ENCODE assay signal across 23 cellular contexts in genomic region chr17:4955091-4955490, GRCh38.
"Had no signal": no experiment of that assay in that cellular context is flagged by ENCODE, and none has a peak within 500 bp of the region (broad histone marks: within the 10 kb centered on the region; RNA-seq: fewer than 3 reads in every experiment).

No MANE protein-coding gene starts in this region.

- H3K36me3 Mint-ChIP-seq: IgD-negative memory B cell had no signal

- H3K9me3 Mint-ChIP-seq: IgD-negative memory B cell had no signal

- ATAC-seq: K562 had no signal

- H3K27me3 ChIP-seq: SJSA1 had no signal

- H3K9ac ChIP-seq: KMS-11 had no signal

- H3K27ac ChIP-seq: KMS-11, SJSA1, SK-N-MC had no signal

- DNase-seq: Kasumi-1, MM.1S, NCI-H1092 treated with DMSO at 0.1 percent for 48 hours, NCI-H1436, NCI-H187, NCI-H2029, NCI-H2081 treated with DMSO at 0.1 percent for 48 hours, NCI-H2171, NCI-H226, NCI-H446, NCI-H510A, NCI-H524 treated with DMSO at 0.1 percent for 48 hours, NCI-H69, NCI-H774, Right ventricle myocardium superior, RPMI8226, SIG-M5 had no signal

- FAIRE-seq: K562, RCC 7860 had no signal

- H3K9me3 ChIP-seq: SJSA1 had no signal

- H3K4me2 ChIP-seq: KMS-11 had no signal

- H3K27me3 Mint-ChIP-seq: IgD-negative memory B cell had no signal

- H3K27ac Mint-ChIP-seq: IgD-negative memory B cell had no signal

- H3K4me3 ChIP-seq: K562, SJSA1, SK-N-MC had no signal
